ENCODE assay signal across 8 cellular contexts in genomic region chr16:67847064-67847861, GRCh38. TPM values are rescaled to one million over a fixed set of nuclear protein-coding genes. Genes with fewer than 3 reads are reported as not detected.
DNase-seq lines count a peak whose midpoint lies in the region; ATAC-seq, FAIRE-seq and TF ChIP-seq lines count a peak whose summit lies in the region.

A gene with protein sequence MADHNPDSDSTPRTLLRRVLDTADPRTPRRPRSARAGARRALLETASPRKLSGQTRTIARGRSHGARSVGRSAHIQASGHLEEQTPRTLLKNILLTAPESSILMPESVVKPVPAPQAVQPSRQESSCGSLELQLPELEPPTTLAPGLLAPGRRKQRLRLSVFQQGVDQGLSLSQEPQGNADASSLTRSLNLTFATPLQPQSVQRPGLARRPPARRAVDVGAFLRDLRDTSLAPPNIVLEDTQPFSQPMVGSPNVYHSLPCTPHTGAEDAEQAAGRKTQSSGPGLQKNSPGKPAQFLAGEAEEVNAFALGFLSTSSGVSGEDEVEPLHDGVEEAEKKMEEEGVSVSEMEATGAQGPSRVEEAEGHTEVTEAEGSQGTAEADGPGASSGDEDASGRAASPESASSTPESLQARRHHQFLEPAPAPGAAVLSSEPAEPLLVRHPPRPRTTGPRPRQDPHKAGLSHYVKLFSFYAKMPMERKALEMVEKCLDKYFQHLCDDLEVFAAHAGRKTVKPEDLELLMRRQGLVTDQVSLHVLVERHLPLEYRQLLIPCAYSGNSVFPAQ (minus strand): TSS chr16:67847693. CDS start chr16:67833859, 13,834 bp downstream.

- in situ Hi-C loops in astrocyte of the cerebellum (cut with HindIII; ENCODE audit: low sequenced_read_pairs) = no loop called here

- ATAC-seq in HG02884 (IDR thresholded peaks at IDR 0.05; ENCODE audit: unreplicated experiment) = peak; percentile 36

- FAIRE-seq in GM18507 (lab: Jason Lieb, UNC) = no peak

- H3K4me3 ChIP-seq in astrocyte of the cerebellum (ENCODE audit: low read depth, low read length) = peak within 1 kb of the TSS; percentile 97

- TF ChIP-seq CTCF in astrocyte of the cerebellum (IDR thresholded peaks at IDR 0.05; ENCODE audit: low read depth, low read length, missing control alignments) = no peak
- TF ChIP-seq CTCF in GM10266 (IDR thresholded peaks at IDR 0.05; ENCODE audit: control insufficient read depth, insufficient read depth, low read depth, missing control alignments) = no peak

- DNase-seq in AG08396 (ENCODE audit: low spot score) (peak; percentile 78), GM18507 (ENCODE audit: extremely low spot score, insufficient read length, low read depth) (peak; percentile 54), NOMO-1 treated with dmso at 0.1 percent for 144 hours (lab: John Stamatoyannopoulos, UW; ENCODE audit: unreplicated experiment) (peak; percentile 51), astrocyte of the cerebellum (ENCODE audit: low read depth) (no peak), hepatic stellate cell (ENCODE audit: low spot score) (peak; percentile 79), renal cortical epithelial cell (ENCODE audit: low read depth) (peak; percentile 75), GM10266 (ENCODE audit: extremely low spot score) (no peak)

RNA-seq across cellular contexts. Expression of the gene that starts here (rescaled TPM):
- 34.7 and 37.2 TPM in 2 replicates for total RNA-seq in renal cortical epithelial cell

Comparison
In these comparisons a context has a peak if more than half of its experiments do, and no peak if none do; other contexts are left out.
1. DNase-seq: peak in AG08396 (single experiment), GM18507 (single experiment), NOMO-1 treated with dmso at 0.1 percent for 144 hours (single experiment), hepatic stellate cell (single experiment) and renal cortical epithelial cell (single experiment); none in astrocyte of the cerebellum (single experiment) and GM10266 (single experiment).